8 cellular contexts compared by ENCODE assay signal in genomic region chr4:84258905-84259830, GRCh38.
DNase-seq lines count a peak whose midpoint lies in the region; ATAC-seq and TF ChIP-seq lines count a peak whose summit lies in the region.

No MANE protein-coding gene starts in this region.

- 54% methylated on average over 2 of the region's 2 CpGs for WGBS in hepatocyte (ENCODE audit: low lambda C conversion rate, missing lambda C conversion rate)

- H4K20me1 ChIP-seq in hepatocyte (ENCODE audit: insufficient read depth, poor library complexity, severe bottlenecking): no peaks in the 10 kb centered on the region

- H3K4me1 ChIP-seq in hepatocyte (ENCODE audit: insufficient read depth): no peaks in the 10 kb centered on the region

- no peak overlapping the region for H3K4me2 ChIP-seq in hepatocyte

- H3K9me2 ChIP-seq in hepatocyte (replicated peaks; ENCODE audit: insufficient read depth): no peaks in the 10 kb centered on the region

- no peaks in the 10 kb centered on the region for H3K9me3 ChIP-seq in hepatocyte (ENCODE audit: low read depth)

- no peak overlapping the region for H3K27ac ChIP-seq in hepatocyte

- H3K27me3 ChIP-seq in hepatocyte: no peaks in the 10 kb centered on the region

- H3K36me3 ChIP-seq in hepatocyte (replicated peaks; ENCODE audit: insufficient read depth, low read depth): no peaks in the 10 kb centered on the region

- H3K4me3 ChIP-seq in hepatocyte: no peak overlapping the region

- H2AFZ ChIP-seq in hepatocyte: no peak overlapping the region

- peak; percentile 50 for TF ChIP-seq CTCF in hepatocyte (IDR thresholded peaks at IDR 0.05; ENCODE audit: poor library complexity)

- H3K79me2 ChIP-seq in hepatocyte: no peaks in the 10 kb centered on the region

- DNase-seq in COLO829 (ENCODE audit: low spot score): peak; percentile 21
- peak; percentile 61 for DNase-seq in RKO (ENCODE audit: low spot score)
- DNase-seq in hepatocyte (ENCODE audit: low spot score): peak; percentile 50
- no peak for DNase-seq in T1000 (lab: John Stamatoyannopoulos, UW)
- no peak for DNase-seq in amygdala (lab: John Stamatoyannopoulos, UW)
- no peak for DNase-seq in NCI-H2196 treated with DMSO at 0.1 percent for 48 hours (lab: John Stamatoyannopoulos, UW; ENCODE audit: unreplicated experiment)

- ATAC-seq in GM19043 (IDR thresholded peaks at IDR 0.05; ENCODE audit: low read depth, unreplicated experiment) (peak; percentile 66), HG03108 (IDR thresholded peaks at IDR 0.05; ENCODE audit: unreplicated experiment) (peak; percentile 62)

Comparison
In these comparisons a context has a peak if more than half of its experiments do, and no peak if none do; other contexts are left out.
1. DNase-seq: peak in COLO829 (single experiment), RKO (single experiment) and hepatocyte (single experiment); none in T1000 (single experiment), amygdala (0 of 56) and NCI-H2196 treated with DMSO at 0.1 percent for 48 hours (single experiment).